8 cellular contexts compared by ENCODE assay signal in the genomic region with DNA sequence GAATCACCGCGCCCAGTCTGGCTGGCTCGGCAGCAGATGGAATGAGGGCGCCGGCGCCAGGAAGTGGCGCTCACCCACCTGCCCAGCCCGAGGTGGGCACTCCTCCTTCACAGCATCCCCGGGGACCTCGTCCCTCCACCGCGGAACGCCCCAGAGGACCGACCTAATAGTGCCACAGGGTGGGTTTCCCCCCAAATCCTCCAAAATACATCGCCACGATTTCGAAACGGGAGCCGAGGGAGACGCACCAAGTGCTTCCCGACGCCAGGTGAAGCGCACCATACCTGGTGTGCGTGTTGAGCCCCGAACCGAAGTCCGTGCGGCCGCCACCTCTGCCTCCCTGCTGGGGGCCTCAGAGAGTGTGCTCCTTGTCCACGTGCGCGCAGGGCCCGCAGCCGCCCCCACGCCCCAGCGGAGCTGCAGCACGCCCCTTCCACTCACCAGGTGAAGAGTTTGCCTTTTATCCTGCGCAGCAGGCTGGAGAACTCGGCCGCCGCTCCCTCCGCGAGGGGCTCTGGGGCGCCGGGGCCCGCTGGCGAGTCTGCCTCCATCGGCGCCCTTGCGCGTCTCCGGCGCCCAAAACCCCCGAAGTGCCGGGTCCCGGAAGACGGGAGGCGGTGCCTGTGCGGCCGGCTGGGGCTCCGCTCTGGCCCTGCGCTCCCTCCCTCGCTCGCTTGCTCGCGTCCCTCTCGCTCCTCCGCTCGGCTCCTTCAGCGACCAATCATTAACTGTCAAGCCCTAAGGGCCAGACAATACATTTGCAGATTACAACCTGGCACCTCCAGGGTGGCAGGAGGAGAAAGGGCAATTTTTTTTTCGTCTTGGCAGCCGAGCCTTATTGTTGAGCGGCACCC. TPM values are rescaled to one million over a fixed set of nuclear protein-coding genes. Genes with fewer than 3 reads are reported as not detected.
A peak's percentile ranks its signal among the peaks of the same experiment; 100 is the strongest.
DNase-seq lines count a peak whose midpoint lies in the region; ATAC-seq and TF ChIP-seq lines count a peak whose summit lies in the region.

Gene SLC35F2, minus strand, starts transcription at position 571 of the 854 bp plus-strand sequence. Its CDS starts 20 bp downstream, at position 551.

- H3K4me3 Mint-ChIP-seq in GM23338, result peak within 1 kb of the TSS; percentile 87

- no CpG with 5 or more reads among the region's 73 CpGs for WGBS in trophoblast cell (ENCODE audit: extremely low coverage, insufficient coverage, insufficient read length)
- 0% methylated on average over 12 to 38 of the region's 73 CpGs for WGBS in upper lobe of left lung, 2 donors

- ATAC-seq in GM23338, result peak; percentile 89
- ATAC-seq in Right ventricle myocardium inferior, result peak; percentile 85
- peak; percentile 91 to 93 for ATAC-seq in upper lobe of left lung (ENCODE audit: low FRiP score in 2 of 2)

- H3K9me2 ChIP-seq in GM23338 (ENCODE audit: insufficient read depth), result no peaks in the 10 kb centered on the region

- peak within 1 kb of the TSS; percentile 24 for H3K23ac ChIP-seq in trophoblast cell (ENCODE audit: low read length)

- H3K4me2 ChIP-seq in GM23338, result peak within 1 kb of the TSS; percentile 100
- peak within 1 kb of the TSS; percentile 73 for H3K4me2 ChIP-seq in trophoblast cell (ENCODE audit: low read length)

- no peak for TF ChIP-seq CTCF in GM23338 (conservative IDR thresholded peaks at IDR 0.05; ENCODE audit: low read depth in 2 of 2)
- TF ChIP-seq CTCF in LNCaP clone FGC (IDR thresholded peaks at IDR 0.05; ENCODE audit: control insufficient read depth, extremely low read depth, insufficient read depth), result no peak
- TF ChIP-seq CTCF in upper lobe of left lung (IDR thresholded peaks at IDR 0.05), result no peak

- H3K4ac ChIP-seq in trophoblast cell (ENCODE audit: low read depth, low read length), result peak within 1 kb of the TSS; percentile 96

- peak within 1 kb of the TSS; percentile 74 for H4K8ac ChIP-seq in trophoblast cell (ENCODE audit: low read depth, low read length)

- peak within 1 kb of the TSS; percentile 58 for H2BK5ac ChIP-seq in trophoblast cell (ENCODE audit: low read depth, low read length, poor library complexity)

- no peaks in the 10 kb centered on the region; the same call in 1 of the 2 replicates for H4K20me1 ChIP-seq in GM23338 (replicated peaks; ENCODE audit: insufficient read depth)

- DNase-seq in GDM1 (lab: John Stamatoyannopoulos, UW), result peak; percentile 73
- peak; percentile 93 for DNase-seq in GM23338 (ENCODE audit: low spot score)
- peak; percentile 70 for DNase-seq in LNCaP clone FGC (ENCODE audit: low read depth)
- peak; percentile 72 to 79 for DNase-seq in SHP77 (lab: John Stamatoyannopoulos, UW)
- DNase-seq in activated gamma-delta T cell treated with Interleukin-2 at 50 U/mL for 16 hours, result peak; percentile 56
- peak; percentile 72 for DNase-seq in Right ventricle myocardium inferior (ENCODE audit: missing footprints)
- DNase-seq in trophoblast cell, result peak; percentile 52 to 81
- DNase-seq in upper lobe of left lung, result peak; percentile 70 to 93

- peak within 1 kb of the TSS; percentile 94 for H3K14ac ChIP-seq in trophoblast cell (ENCODE audit: low read length)

- H3K79me2 ChIP-seq in GM23338 (replicated peaks; ENCODE audit: insufficient read depth) (peaks cover 39% of the 10 kb centered on the region), trophoblast cell (ENCODE audit: control insufficient read depth, insufficient read depth, low read length, poor library complexity) (peaks cover 15% of the 10 kb centered on the region)

- H3K9me3 ChIP-seq in trophoblast cell (ENCODE audit: insufficient read depth, low read depth, low read length) (no peaks in the 10 kb centered on the region), upper lobe of left lung (no peaks in the 10 kb centered on the region)

- peak within 1 kb of the TSS; percentile 91 for H3K9ac ChIP-seq in trophoblast cell (ENCODE audit: low read length)

- H2AFZ ChIP-seq in GM23338, result peak within 1 kb of the TSS; percentile 35
- H2AFZ ChIP-seq in trophoblast cell (ENCODE audit: insufficient read depth, low read length, poor library complexity), result peak within 1 kb of the TSS; percentile 87

- H3K4me3 ChIP-seq in GM23338 (peak within 1 kb of the TSS; percentile 57), LNCaP clone FGC (ENCODE audit: low read depth, low read length) (peak within 1 kb of the TSS; percentile 83), trophoblast cell (ENCODE audit: low read depth, low read length) (peak within 1 kb of the TSS; percentile 94), upper lobe of left lung (peak within 1 kb of the TSS; percentile 62 to 82 (median 72))

- H4K91ac ChIP-seq in trophoblast cell (ENCODE audit: low read depth, low read length), result peak within 1 kb of the TSS; percentile 96

- TF ChIP-seq POLR2A in upper lobe of left lung (IDR thresholded peaks at IDR 0.05), result peak in 2 of 4 donors; percentile 6 to 35

- H3K79me1 ChIP-seq in trophoblast cell (ENCODE audit: low read length), result peaks cover 13% of the 10 kb centered on the region

- H3K27me3 ChIP-seq in GM23338 (ENCODE audit: insufficient read depth) (peaks cover 19% of the 10 kb centered on the region), trophoblast cell (ENCODE audit: insufficient read depth, low read length) (no peaks in the 10 kb centered on the region), upper lobe of left lung (no peaks in the 10 kb centered on the region)

- H3K27me3 Mint-ChIP-seq in GM23338 (ENCODE audit: insufficient read depth, low read depth, poor library complexity), result peaks cover 16% of the 10 kb centered on the region

- peak within 1 kb of the TSS; percentile 76; the same call in 1 of the 2 replicates for H3K27ac Mint-ChIP-seq in GM23338

- TF ChIP-seq EP300 in upper lobe of left lung (IDR thresholded peaks at IDR 0.05), result no peak

- peak within 1 kb of the TSS; percentile 31 for H2AK5ac ChIP-seq in trophoblast cell (ENCODE audit: low read length)

- no peaks in the 10 kb centered on the region for H3K36me3 ChIP-seq in GM23338 (ENCODE audit: insufficient read depth)
- H3K36me3 ChIP-seq in trophoblast cell (ENCODE audit: control insufficient read depth in 1 of 2, insufficient read depth in 2 of 2, low read length in 2 of 2), result no peaks in the 10 kb centered on the region
- H3K36me3 ChIP-seq in upper lobe of left lung, result no peaks in the 10 kb centered on the region

- H3K27ac ChIP-seq in GM23338 (ENCODE audit: low read depth) (peak within 1 kb of the TSS; percentile 40), trophoblast cell (ENCODE audit: low read depth, low read length) (peak within 1 kb of the TSS; percentile 86), upper lobe of left lung (peak within 1 kb of the TSS; percentile 23 to 68 (median 48))

- intact Hi-C loops in Right ventricle myocardium inferior (cut with DNase I), result no loop called here

- H2BK120ac ChIP-seq in trophoblast cell (ENCODE audit: insufficient read depth, low read length, poor library complexity), result peak within 1 kb of the TSS; percentile 75

- H3K4me1 ChIP-seq in GM23338 (ENCODE audit: insufficient read depth) (peaks cover 18% of the 10 kb centered on the region), trophoblast cell (ENCODE audit: control insufficient read depth in 1 of 2, insufficient read depth in 2 of 2, low read length in 2 of 2) (peaks cover 0 to 2% of the 10 kb centered on the region in 2 experiments), upper lobe of left lung (peaks cover 9 to 23% (median 14%) of the 10 kb centered on the region in 4 donors)

- H3F3A ChIP-seq in GM23338 (replicated peaks; ENCODE audit: low read depth), result no peaks in the 10 kb centered on the region

- no peaks in the 10 kb centered on the region; the same call in 2 of the 3 replicates for H3K9me3 Mint-ChIP-seq in GM23338

- H3K4me1 Mint-ChIP-seq in GM23338, result peaks cover 14% of the 10 kb centered on the region; the same call in 2 of the 3 replicates

- peak within 1 kb of the TSS; percentile 77 for H4K12ac ChIP-seq in trophoblast cell (ENCODE audit: low read depth, low read length)

- H2BK12ac ChIP-seq in trophoblast cell (ENCODE audit: low read length), result peak within 1 kb of the TSS; percentile 46

- no peaks in the 10 kb centered on the region; the same call in 2 of the 3 replicates for H3K36me3 Mint-ChIP-seq in GM23338 (ENCODE audit: low read depth)

- peak within 1 kb of the TSS; percentile 80 for H3K18ac ChIP-seq in trophoblast cell (ENCODE audit: low read length)

TF ChIP-seq in GM23338, 12 proteins besides CTCF, POLR2A, EP300 and RAD21:
- TF ChIP-seq POLR2AphosphoS5 (IDR thresholded peaks at IDR 0.05; ENCODE audit: low read depth), result peak; percentile 69
- TF ChIP-seq, protein P1, sequence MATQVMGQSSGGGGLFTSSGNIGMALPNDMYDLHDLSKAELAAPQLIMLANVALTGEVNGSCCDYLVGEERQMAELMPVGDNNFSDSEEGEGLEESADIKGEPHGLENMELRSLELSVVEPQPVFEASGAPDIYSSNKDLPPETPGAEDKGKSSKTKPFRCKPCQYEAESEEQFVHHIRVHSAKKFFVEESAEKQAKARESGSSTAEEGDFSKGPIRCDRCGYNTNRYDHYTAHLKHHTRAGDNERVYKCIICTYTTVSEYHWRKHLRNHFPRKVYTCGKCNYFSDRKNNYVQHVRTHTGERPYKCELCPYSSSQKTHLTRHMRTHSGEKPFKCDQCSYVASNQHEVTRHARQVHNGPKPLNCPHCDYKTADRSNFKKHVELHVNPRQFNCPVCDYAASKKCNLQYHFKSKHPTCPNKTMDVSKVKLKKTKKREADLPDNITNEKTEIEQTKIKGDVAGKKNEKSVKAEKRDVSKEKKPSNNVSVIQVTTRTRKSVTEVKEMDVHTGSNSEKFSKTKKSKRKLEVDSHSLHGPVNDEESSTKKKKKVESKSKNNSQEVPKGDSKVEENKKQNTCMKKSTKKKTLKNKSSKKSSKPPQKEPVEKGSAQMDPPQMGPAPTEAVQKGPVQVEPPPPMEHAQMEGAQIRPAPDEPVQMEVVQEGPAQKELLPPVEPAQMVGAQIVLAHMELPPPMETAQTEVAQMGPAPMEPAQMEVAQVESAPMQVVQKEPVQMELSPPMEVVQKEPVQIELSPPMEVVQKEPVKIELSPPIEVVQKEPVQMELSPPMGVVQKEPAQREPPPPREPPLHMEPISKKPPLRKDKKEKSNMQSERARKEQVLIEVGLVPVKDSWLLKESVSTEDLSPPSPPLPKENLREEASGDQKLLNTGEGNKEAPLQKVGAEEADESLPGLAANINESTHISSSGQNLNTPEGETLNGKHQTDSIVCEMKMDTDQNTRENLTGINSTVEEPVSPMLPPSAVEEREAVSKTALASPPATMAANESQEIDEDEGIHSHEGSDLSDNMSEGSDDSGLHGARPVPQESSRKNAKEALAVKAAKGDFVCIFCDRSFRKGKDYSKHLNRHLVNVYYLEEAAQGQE (IDR thresholded peaks at IDR 0.05; ENCODE audit: unreplicated experiment), result no peak
- no peak for TF ChIP-seq JUNB (IDR thresholded peaks at IDR 0.05; ENCODE audit: unreplicated experiment)
- no peak for TF ChIP-seq STAT1 (IDR thresholded peaks at IDR 0.05; ENCODE audit: unreplicated experiment)
TF ChIP-seq in GM23338: peak in this region for 1.

RNA-seq across cellular contexts. Expression of gene SLC35F2, which starts in this region (rescaled TPM):
- total RNA-seq in GM23338 (2014; rRNA removed; shearing (Covaris generic)), result 28.9 and 32.5 TPM in 2 replicates
- polyA plus RNA-seq in GM23338 (2016; fragmentation: Nextera tagmentation; extraction: Ambion mirVana), result 21.3 and 25.2 TPM in 2 replicates
- total RNA-seq in Right ventricle myocardium inferior (0.46 TPM), upper lobe of left lung (10 to 100 TPM in 2 of 6 donors, 1 to 10 TPM in 4; 1.4 to 10.6 (median 5.5) TPM)
- polyA plus RNA-seq in trophoblast cell (2013), result 57.7 and 60.4 TPM in 2 replicates

Comparison
In these comparisons a context has a peak if more than half of its experiments do, and no peak if none do; other contexts are left out.
1. Peak in every context shown above with its lines: DNase-seq, ATAC-seq, H3K4me3 ChIP-seq and H3K27ac ChIP-seq.
2. Peak in DNase-seq and ATAC-seq in Right ventricle myocardium inferior; RNA of the gene not detected or under 1 TPM.